Comparison of ENCODE assay signal across 2 cellular contexts in the genomic region with DNA sequence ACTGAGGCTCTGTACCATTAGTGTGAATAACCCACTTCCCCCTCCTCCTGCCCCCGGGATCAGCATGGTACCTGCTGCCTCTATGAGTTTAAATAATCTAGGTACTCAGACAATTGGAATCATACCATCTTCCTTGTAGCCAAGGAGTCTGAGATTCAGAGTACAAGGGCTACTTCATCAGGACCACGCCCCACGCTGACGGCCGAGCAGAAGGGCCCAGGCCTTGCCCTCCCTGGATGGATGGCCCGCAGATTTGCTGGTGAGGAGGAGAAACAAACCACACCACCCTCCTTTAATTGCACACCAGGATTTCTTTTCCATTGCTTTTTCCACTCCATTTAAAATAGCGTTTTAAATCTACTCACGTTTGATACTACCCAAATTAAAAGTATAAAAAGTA.
"Had no signal": no experiment of that assay in that cellular context is flagged by ENCODE, and none has a peak within 500 bp of the region (broad histone marks: within the 10 kb centered on the region; RNA-seq: fewer than 3 reads in every experiment).

No MANE protein-coding gene starts in this region.

- DNase-seq: GDM1, GF-D8 had no signal
